Comparison of ENCODE assay signal across 1 cellular context in genomic region chr6:31752739-31753319, GRCh38.
TF ChIP-seq lines count a peak whose summit lies in the region.

No MANE protein-coding gene starts in this region.

TF ChIP-seq in WTC11, 78 proteins besides CTCF, POLR2A, EP300 and RAD21:
- TF ChIP-seq NFYB (CRISPR knock-in tag; conservative IDR thresholded peaks at IDR 0.05; ENCODE audit: low read depth) = no peak
- TF ChIP-seq ESRRA (CRISPR knock-in tag; IDR thresholded peaks at IDR 0.05; ENCODE audit: borderline replicate concordance) = no peak
- TF ChIP-seq ATF3 (CRISPR knock-in tag; conservative IDR thresholded peaks at IDR 0.05) = no peak
- TF ChIP-seq FOXP1 (CRISPR knock-in tag; IDR thresholded peaks at IDR 0.05; ENCODE audit: borderline replicate concordance) = no peak
- no peak for TF ChIP-seq ELF4 (CRISPR knock-in tag; IDR thresholded peaks at IDR 0.05; ENCODE audit: low read depth)
- no peak for TF ChIP-seq ERG (CRISPR knock-in tag; IDR thresholded peaks at IDR 0.05)
- TF ChIP-seq NR3C1 (CRISPR knock-in tag; conservative IDR thresholded peaks at IDR 0.05; ENCODE audit: low read depth) = no peak
- no peak for TF ChIP-seq ZNF281 (CRISPR knock-in tag; IDR thresholded peaks at IDR 0.05)
- TF ChIP-seq ZNF396 (CRISPR knock-in tag; IDR thresholded peaks at IDR 0.05; ENCODE audit: borderline replicate concordance) = no peak
- no peak for TF ChIP-seq ZNF317 (CRISPR knock-in tag; IDR thresholded peaks at IDR 0.05; ENCODE audit: borderline replicate concordance, low read depth)
- TF ChIP-seq ETV6 (CRISPR knock-in tag; IDR thresholded peaks at IDR 0.05) = no peak
- no peak for TF ChIP-seq CDX4 (CRISPR knock-in tag; IDR thresholded peaks at IDR 0.05; ENCODE audit: borderline replicate concordance)
- TF ChIP-seq ATF2 (CRISPR knock-in tag; IDR thresholded peaks at IDR 0.05; ENCODE audit: borderline replicate concordance, low read depth) = no peak
- TF ChIP-seq RELA (CRISPR knock-in tag; IDR thresholded peaks at IDR 0.05; ENCODE audit: borderline replicate concordance) = no peak
- no peak for TF ChIP-seq HMGA2 (CRISPR knock-in tag; IDR thresholded peaks at IDR 0.05)
- TF ChIP-seq TP53 (CRISPR knock-in tag; IDR thresholded peaks at IDR 0.05) = no peak
